Comparison of ENCODE assay signal across 1 cellular context in the genomic region with DNA sequence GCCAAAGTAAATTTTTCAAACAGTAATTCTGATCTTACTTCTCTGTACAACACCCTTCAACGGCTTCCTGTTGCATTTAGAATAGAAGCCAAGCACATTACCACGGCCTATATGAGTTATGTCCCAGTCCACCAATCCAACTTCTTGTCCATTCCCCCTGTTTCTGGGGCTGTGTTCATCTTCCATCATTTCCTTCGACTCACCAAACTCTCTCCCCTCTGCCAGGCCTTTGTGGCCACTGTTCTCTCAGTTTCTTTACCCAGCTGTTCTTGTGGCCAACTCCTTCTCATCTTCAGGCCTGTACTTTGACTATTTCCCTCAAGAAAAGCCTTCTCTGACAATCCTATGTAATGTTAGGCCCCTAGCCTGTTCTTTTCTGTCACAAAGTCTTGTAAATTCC.
TF ChIP-seq lines count a peak whose summit lies in the region.

No MANE protein-coding gene starts in this region.

TF ChIP-seq in GM23338, 12 proteins besides CTCF, POLR2A, EP300 and RAD21:
- no peak for TF ChIP-seq REST (IDR thresholded peaks at IDR 0.05; ENCODE audit: unreplicated experiment)
- no peak for TF ChIP-seq ZNF114 (CRISPR knock-in tag; IDR thresholded peaks at IDR 0.05)
- TF ChIP-seq STAT1 (IDR thresholded peaks at IDR 0.05; ENCODE audit: unreplicated experiment): no peak
- TF ChIP-seq EZH2 (IDR thresholded peaks at IDR 0.05; ENCODE audit: low read depth, unreplicated experiment): no peak
- TF ChIP-seq EZH2phosphoT487 (IDR thresholded peaks at IDR 0.05; ENCODE audit: unreplicated experiment): no peak
- no peak for TF ChIP-seq NANOG (IDR thresholded peaks at IDR 0.05; ENCODE audit: borderline replicate concordance)
- no peak for TF ChIP-seq CREB1 (CRISPR knock-in tag; IDR thresholded peaks at IDR 0.05; ENCODE audit: low read depth)
